ENCODE assay signal across 8 cellular contexts in genomic region chr2:27753744-27754588, GRCh38. TPM values are rescaled to one million over a fixed set of nuclear protein-coding genes. Genes with fewer than 3 reads are reported as not detected.
DNase-seq lines count a peak whose midpoint lies in the region; ATAC-seq and TF ChIP-seq lines count a peak whose summit lies in the region.

No MANE protein-coding gene starts in this region.

- WGBS in transverse colon (ENCODE audit: low coverage in 1 of 2), 2 donors, result 40 to 57% methylated on average over 2 to 6 of the region's 6 CpGs

- H2AFZ ChIP-seq in PC-3 (ENCODE audit: low read length), result no peak overlapping the region

- CTCF ChIA-PET in PC-3 (lab: Charles Lee), result interaction anchor here (0.5 kb wide), 1 partner anchor 620 kb away, joined by 3 read pairs; no protein-coding TSS in a partner anchor

- TF ChIP-seq CTCF in PC-3 (conservative IDR thresholded peaks at IDR 0.05; ENCODE audit: low read depth, low read length) (peak; percentile 98), omental fat pad (IDR thresholded peaks at IDR 0.05) (peak in 2 of 3 donors; percentile 2 to 6), transverse colon (IDR thresholded peaks at IDR 0.05) (peak; percentile 74 to 87 (median 82))

- DNase-seq in COR-L47 (lab: John Stamatoyannopoulos, UW) (peak; percentile 66), HT1080 (ENCODE audit: low read depth) (peak; percentile 64), PC-3 (peak; percentile 89), fibroblast of peridontal ligament (ENCODE audit: extremely low read depth) (peak; percentile 83), omental fat pad (ENCODE audit: low spot score) (no peak), transverse colon (peak; percentile 88), NCI-H1105 treated with DMSO at 0.1 percent for 48 hours (lab: John Stamatoyannopoulos, UW) (no peak)
- DNase-seq in activated T-cell treated with anti-CD3 and anti-CD28 coated beads, Interleukin-2, amount 50 U/mL, for 1 hour, result peak; percentile 70

- no peaks in the 10 kb centered on the region for H3F3A ChIP-seq in PC-3 (ENCODE audit: low read length, unreplicated experiment)

- POLR2A ChIA-PET in PC-3 (lab: Charles Lee; ENCODE audit: unreplicated experiment), result no interaction called here

- TF ChIP-seq EP300 in transverse colon (IDR thresholded peaks at IDR 0.05; ENCODE audit: low read depth), result no peak

- no peaks in the 10 kb centered on the region for H3K27me3 ChIP-seq in PC-3 (ENCODE audit: low read length)
- no peaks in the 10 kb centered on the region for H3K27me3 ChIP-seq in transverse colon

- H3K9me3 ChIP-seq in PC-3 (ENCODE audit: low read length) (no peaks in the 10 kb centered on the region), transverse colon (no peaks in the 10 kb centered on the region)

- H3K36me3 ChIP-seq in PC-3 (ENCODE audit: low read depth, low read length) (no peaks in the 10 kb centered on the region), transverse colon (no peaks in the 10 kb centered on the region)

- no peak overlapping the region for H3K4me3 ChIP-seq in PC-3 (ENCODE audit: low read length)
- no peak overlapping the region for H3K4me3 ChIP-seq in transverse colon

- no peaks in the 10 kb centered on the region for H3K79me2 ChIP-seq in PC-3 (ENCODE audit: low read length)

- BruUV-seq in PC-3 (replicated peaks; lab: Mats Ljungman, UMichigan), result no TSS peak

- in situ Hi-C loops in transverse colon (cut with MboI; ENCODE audit: low pct_ligation_motif_present in 1 of 4, low pct_unique_long_range_greater_than_20kb in 1 of 4, low sequenced_read_pairs in 3 of 4), result loop anchor here in 2 of 4 donors (25.0 kb wide), 1 partner anchor 658 kb away; no protein-coding TSS in a partner anchor

- no peaks in the 10 kb centered on the region for H4K20me1 ChIP-seq in PC-3 (ENCODE audit: low read length)

- intact Hi-C loops in PC-3 (cut with micrococcal nuclease), result loop anchor here (1.0 to 5.0 kb wide), 2 partner anchors 203 to 642 kb away; no protein-coding TSS in a partner anchor
- intact Hi-C loops in transverse colon (cut with DNase I; ENCODE audit: low total_unique reads), result no loop called here

- H3K9ac ChIP-seq in PC-3 (ENCODE audit: low read length), result no peak overlapping the region

- ATAC-seq in PC-3 (peak; percentile 99), omental fat pad (ENCODE audit: low FRiP score) (peak; percentile 71)

- H3K9me2 ChIP-seq in PC-3 (replicated peaks; ENCODE audit: low read length), result no peaks in the 10 kb centered on the region

- no peak for TF ChIP-seq POLR2A in transverse colon (IDR thresholded peaks at IDR 0.05)

- H3K4me2 ChIP-seq in PC-3 (ENCODE audit: low read length), result no peak overlapping the region

- H3K4me1 ChIP-seq in PC-3 (ENCODE audit: insufficient read depth, low read length) (peaks cover 10% of the 10 kb centered on the region; the same call in 1 of the 2 replicates), transverse colon (no peaks in the 10 kb centered on the region)

- H3K27ac ChIP-seq in PC-3 (ENCODE audit: low read length), result no peak overlapping the region
- H3K27ac ChIP-seq in transverse colon, result no peak overlapping the region

RNA-seq across cellular contexts. Expression of gene MRPL33, which starts 17.6 kb away (rescaled TPM):
- 192 and 248 TPM in 2 replicates for total RNA-seq in HT1080 (2014; rRNA removed; shearing (Covaris generic))
- 422 and 471 TPM in 2 replicates for polyA plus RNA-seq in HT1080 (2015; cell fraction: cytosol; rRNA removed)
- 111 and 126 TPM in 2 replicates for polyA plus RNA-seq in HT1080 (2015; cell fraction: nucleus; rRNA removed)
- total RNA-seq in PC-3 (2014; rRNA removed), result 95.7 and 110 TPM in 2 replicates
- 100 to 1,000 TPM; 109 to 130 (median 116) TPM for total RNA-seq in omental fat pad
- total RNA-seq in transverse colon, result 10 to 100 TPM in 3 of 4 donors, 1 to 10 TPM in 1; 7.2 to 89.4 (median 45.7) TPM

Comparison
In these comparisons a context has a peak if more than half of its experiments do, and no peak if none do; other contexts are left out.
1. DNase-seq: peak in COR-L47 (single experiment), HT1080 (single experiment), PC-3 (single experiment), activated T-cell treated with anti-CD3 and anti-CD28 coated beads, Interleukin-2, amount 50 U/mL, for 1 hour (single experiment), fibroblast of peridontal ligament (single experiment) and transverse colon (single experiment); none in omental fat pad (single experiment) and NCI-H1105 treated with DMSO at 0.1 percent for 48 hours (single experiment).
2. CTCF ChIP-seq: peak in every context shown above with its lines; median percentile 98 in PC-3; 82 in transverse colon; 4 in omental fat pad.